In the genomic region with DNA sequence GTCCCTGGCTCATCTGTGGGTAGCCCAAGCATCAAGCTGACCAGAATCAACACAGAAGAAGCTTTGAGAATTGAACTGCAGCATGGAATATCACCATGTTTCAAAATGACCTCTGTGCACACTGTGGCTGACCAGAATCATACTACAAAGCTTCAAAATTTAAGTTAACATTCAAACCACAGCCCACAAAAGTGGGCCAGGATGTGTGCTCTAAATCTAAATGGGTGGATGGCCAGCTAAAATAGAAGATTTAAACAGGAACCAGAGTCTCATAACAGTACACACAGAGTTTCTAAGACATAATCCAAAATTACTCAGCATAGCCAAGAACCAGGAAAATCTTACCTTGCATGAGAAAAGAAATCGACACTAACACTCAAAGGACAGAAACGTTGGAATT, we compare ENCODE assay signal across 18 cellular contexts. TPM values are rescaled to one million over a fixed set of nuclear protein-coding genes. Genes with fewer than 3 reads are reported as not detected.
DNase-seq lines count a peak whose midpoint lies in the region; ATAC-seq, FAIRE-seq and TF ChIP-seq lines count a peak whose summit lies in the region.
"Had no signal": no experiment of that assay in that cellular context is flagged by ENCODE, and none has a peak within 500 bp of the region (broad histone marks: within the 10 kb centered on the region; RNA-seq: fewer than 3 reads in every experiment).

No MANE protein-coding gene starts in this region.

- intact Hi-C loops in mammary epithelial cell (cut with micrococcal nuclease): no loop called here
- intact Hi-C loops in esophagus muscularis mucosa (cut with DNase I): no loop called here

- H4K20me1 ChIP-seq in mammary epithelial cell (ENCODE audit: insufficient read depth, low read length): no peaks in the 10 kb centered on the region

- dilution Hi-C loops in mammary epithelial cell (cut with HindIII; ENCODE audit: low sequenced_read_pairs): no loop called here

- H3K4me3 ChIP-seq in mammary epithelial cell (replicated peaks in 1 of 3; ENCODE audit: insufficient read depth in 1 of 3, low read depth in 2 of 3, low read length in 3 of 3) (no peak overlapping the region), esophagus muscularis mucosa (no peak overlapping the region)
- H3K4me3 ChIP-seq in effector memory CD4-positive, alpha-beta T cell (ENCODE audit: insufficient read depth, low read depth, low read length, poor library complexity, severe bottlenecking): no peak overlapping the region

- peak; percentile 75 for FAIRE-seq in GM12891 (lab: Jason Lieb, UNC)
- FAIRE-seq: GM12892 had no signal

- H3K9ac ChIP-seq in mammary epithelial cell (ENCODE audit: insufficient read depth, low read length): no peak overlapping the region

- WGBS in mammary epithelial cell (ENCODE audit: low coverage, missing lambda C conversion rate): 100% methylated on average over 2 of the region's 2 CpGs
- 85% methylated on average over 2 of the region's 2 CpGs for WGBS in esophagus muscularis mucosa

- TF ChIP-seq POLR2A in GM12891 (IDR thresholded peaks at IDR 0.05; ENCODE audit: low read depth, low read length) (no peak), esophagus muscularis mucosa (IDR thresholded peaks at IDR 0.05; ENCODE audit: low read depth) (no peak)

- H3K4me1 ChIP-seq in mammary epithelial cell (ENCODE audit: insufficient read depth, low read length) (no peaks in the 10 kb centered on the region), esophagus muscularis mucosa (no peaks in the 10 kb centered on the region)
- H3K4me1 ChIP-seq in effector memory CD4-positive, alpha-beta T cell (ENCODE audit: control insufficient read depth, insufficient read depth, low read length, poor library complexity, severe bottlenecking): no peaks in the 10 kb centered on the region

- no peak overlapping the region for H2AFZ ChIP-seq in mammary epithelial cell (ENCODE audit: low read depth, low read length)

- no peaks in the 10 kb centered on the region for H3K79me2 ChIP-seq in mammary epithelial cell (ENCODE audit: insufficient read depth, low read length)

- TF ChIP-seq CTCF in mammary epithelial cell (conservative IDR thresholded peaks at IDR 0.05 in 1 of 2, IDR thresholded peaks at IDR 0.05 in 1 of 2; ENCODE audit: extremely low read depth in 1 of 2, insufficient read depth in 1 of 2, low read depth in 1 of 2, low read length in 2 of 2) (no peak), esophagus muscularis mucosa (IDR thresholded peaks at IDR 0.05) (no peak)

- H3K27me3 ChIP-seq in mammary epithelial cell (ENCODE audit: insufficient read depth, low read length) (no peaks in the 10 kb centered on the region), esophagus muscularis mucosa (no peaks in the 10 kb centered on the region)
- no peaks in the 10 kb centered on the region for H3K27me3 ChIP-seq in effector memory CD4-positive, alpha-beta T cell (replicated peaks; ENCODE audit: control insufficient read depth, insufficient read depth, low read length, poor library complexity, severe bottlenecking)

- DNase-seq in GM12891 (ENCODE audit: insufficient read length, low spot score) (no peak), mammary epithelial cell (no peak), esophagus muscularis mucosa (ENCODE audit: extremely low spot score) (no peak), dermis blood vessel endothelial cell (no peak)
- DNase-seq in effector memory CD4-positive, alpha-beta T cell: no peak
- DNase-seq: activated CD4-positive, CD25-positive, alpha-beta regulatory T cell; activated gamma-delta T cell treated with Interleukin-2 at 50 U/mL for 16 hours; cerebellar nuclear complex; EL; midbrain; NCI-H187 treated with DMSO at 0.1 percent for 48 hours; NCI-H446 treated with DMSO at 0.1 percent for 48 hours; SIG-M5; stimulated activated CD4-positive, alpha-beta T cell treated with anti-CD3 and anti-CD28 coated beads, Interleukin-15, amount 100 ng/mL, for 24 hours had no signal

- CTCF ChIA-PET in mammary epithelial cell (lab: Charles Lee; ENCODE audit: low non-redundant PET): no interaction called here

- in situ Hi-C loops in mammary epithelial cell (cut with MboI; ENCODE audit: low sequenced_read_pairs in 2 of 2): no loop called here

- no TSS peak for BruUV-seq in mammary epithelial cell (replicated peaks; lab: Mats Ljungman, UMichigan)

- peak; percentile 86 for ATAC-seq in GM18907 (IDR thresholded peaks at IDR 0.05; ENCODE audit: unreplicated experiment)
- ATAC-seq in HG02623 (IDR thresholded peaks at IDR 0.05; ENCODE audit: unreplicated experiment): peak; percentile 58
- peak; percentile 75 for ATAC-seq in HG03442 (IDR thresholded peaks at IDR 0.05; ENCODE audit: unreplicated experiment)

- H3K27ac ChIP-seq in mammary epithelial cell (ENCODE audit: insufficient read depth, low read depth, low read length): no peak overlapping the region
- H3K27ac ChIP-seq in effector memory CD4-positive, alpha-beta T cell (ENCODE audit: insufficient read depth, low read length, poor library complexity, severe bottlenecking): no peak overlapping the region
- H3K27ac ChIP-seq in esophagus muscularis mucosa (replicated peaks in 1 of 4): no peak overlapping the region

- TF ChIP-seq EP300 in esophagus muscularis mucosa (IDR thresholded peaks at IDR 0.05): no peak

- H3K9me3 ChIP-seq in mammary epithelial cell (replicated peaks; ENCODE audit: insufficient read depth, low read length) (no peaks in the 10 kb centered on the region), esophagus muscularis mucosa (peaks cover 0 to 4% (median 0%) of the 10 kb centered on the region in 4 donors)
- no peaks in the 10 kb centered on the region for H3K9me3 ChIP-seq in effector memory CD4-positive, alpha-beta T cell (ENCODE audit: control insufficient read depth, low read length)

- no peak overlapping the region for H3K4me2 ChIP-seq in mammary epithelial cell (ENCODE audit: insufficient read depth, low read depth, low read length)

- H3K36me3 ChIP-seq in mammary epithelial cell (ENCODE audit: insufficient read depth, low read length) (no peaks in the 10 kb centered on the region), esophagus muscularis mucosa (no peaks in the 10 kb centered on the region)
- H3K36me3 ChIP-seq in effector memory CD4-positive, alpha-beta T cell (ENCODE audit: control insufficient read depth, insufficient read depth, low read length): no peaks in the 10 kb centered on the region

TF ChIP-seq in GM12891, 5 proteins besides CTCF, POLR2A, EP300 and RAD21:
- TF ChIP-seq TAF1 (IDR thresholded peaks at IDR 0.05; ENCODE audit: low read depth, low read length): no peak
- TF ChIP-seq POLR2AphosphoS5 (IDR thresholded peaks at IDR 0.05; ENCODE audit: low read depth, low read length): no peak
- TF ChIP-seq PAX5 (IDR thresholded peaks at IDR 0.05; ENCODE audit: insufficient read depth, low read length, severe bottlenecking): no peak
- peak; percentile 46 for TF ChIP-seq SPI1 (IDR thresholded peaks at IDR 0.05; ENCODE audit: low read depth, low read length)
- no peak for TF ChIP-seq POU2F2 (IDR thresholded peaks at IDR 0.05; ENCODE audit: low read depth, low read length)

RNA-seq across cellular contexts. Expression of a gene that starts 46.1 kb away (rescaled TPM):
- 14.5 TPM for polyA plus RNA-seq in GM12891 (2012; ENCODE audit: low read depth, missing spikeins)
- 10 to 100 TPM; 24.2 to 41.3 TPM for total RNA-seq in mammary epithelial cell
- 11.6 TPM for polyA plus RNA-seq in mammary epithelial cell
- 35.3 TPM for polyA minus RNA-seq in mammary epithelial cell
- total RNA-seq in esophagus muscularis mucosa: 10 to 100 TPM; 30.8 to 50.4 (median 40.4) TPM
- 26.4 and 32.7 TPM in 2 replicates for total RNA-seq in dermis blood vessel endothelial cell
